7 cellular contexts compared by ENCODE assay signal in the genomic region with DNA sequence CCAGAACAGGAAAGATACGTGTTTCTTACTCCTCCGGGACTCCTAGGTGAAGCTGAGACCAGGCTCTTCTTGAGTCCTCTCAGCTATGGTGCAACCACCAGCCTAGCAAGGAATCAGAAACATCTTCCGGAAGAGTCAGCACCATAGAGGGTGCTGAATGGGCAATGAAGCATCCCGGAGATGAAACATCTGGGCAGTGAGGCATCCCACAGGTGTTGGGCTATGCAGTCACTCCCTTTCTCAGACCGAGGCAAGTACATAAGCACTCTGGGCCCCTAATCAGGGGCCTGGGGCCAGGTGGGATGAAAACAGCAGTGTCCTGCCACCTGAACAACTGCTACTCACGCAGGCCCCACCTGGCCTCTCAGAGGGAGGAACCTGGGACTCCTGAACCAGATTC. TPM values are rescaled to one million over a fixed set of nuclear protein-coding genes. Genes with fewer than 3 reads are reported as not detected.
A peak's percentile ranks its signal among the peaks of the same experiment; 100 is the strongest.
DNase-seq lines count a peak whose midpoint lies in the region; ATAC-seq and TF ChIP-seq lines count a peak whose summit lies in the region.

No MANE protein-coding gene starts in this region.

- peaks cover 28% of the 10 kb centered on the region for H3K36me3 Mint-ChIP-seq in activated CD4-positive, alpha-beta memory T cell treated with anti-CD3 and anti-CD28 coated beads, Interleukin-2, amount 10 ng/mL, durations not matched to agents 7 days and 5 days (ENCODE audit: low read depth)
- H3K36me3 Mint-ChIP-seq in type B pancreatic cell, result peaks cover 25% of the 10 kb centered on the region

- H3K27ac ChIP-seq in iPS-20b (ENCODE audit: low read length), result no peak overlapping the region

- POLR2A ChIA-PET in activated CD4-positive, alpha-beta memory T cell treated with anti-CD3 and anti-CD28 coated beads, Interleukin-2, amount 10 ng/mL, durations not matched to agents 7 days and 5 days (lab: Charles Lee), result interaction anchor here (2.0 to 6.6 kb wide), 7 partner anchors 9 to 44 kb away, joined by 5 to 127 read pairs (median 19); partner anchors contain the start of genes DUSP28 and RNPEPL1

- CTCF ChIA-PET in activated CD4-positive, alpha-beta memory T cell treated with anti-CD3 and anti-CD28 coated beads, Interleukin-2, amount 10 ng/mL, durations not matched to agents 7 days and 5 days (lab: Charles Lee), result interaction anchor here (1.6 to 7.0 kb wide), 4 partner anchors 19 to 71 kb away, joined by 5 to 98 read pairs (median 24); no protein-coding TSS in a partner anchor

- no peaks in the 10 kb centered on the region for H3K36me3 ChIP-seq in iPS-20b (ENCODE audit: insufficient read depth, low read depth, low read length)

- peak overlapping the region; percentile 92; the same call in 1 of the 2 replicates for H3K9ac ChIP-seq in iPS-20b (ENCODE audit: low read depth, low read length)

- H3K27me3 Mint-ChIP-seq in activated CD4-positive, alpha-beta memory T cell treated with anti-CD3 and anti-CD28 coated beads, Interleukin-2, amount 10 ng/mL, durations not matched to agents 7 days and 5 days, result no peaks in the 10 kb centered on the region
- no peaks in the 10 kb centered on the region for H3K27me3 Mint-ChIP-seq in type B pancreatic cell

- peak overlapping the region; percentile 55 for H3K27ac Mint-ChIP-seq in activated CD4-positive, alpha-beta memory T cell treated with anti-CD3 and anti-CD28 coated beads, Interleukin-2, amount 10 ng/mL, durations not matched to agents 7 days and 5 days
- H3K27ac Mint-ChIP-seq in type B pancreatic cell, result peak overlapping the region; percentile 48

- peak overlapping the region; percentile 97 for H3K4me3 ChIP-seq in iPS-20b (ENCODE audit: low read length)

- TF ChIP-seq CTCF in type B pancreatic cell (conservative IDR thresholded peaks at IDR 0.05), result no peak

- H3K9me3 Mint-ChIP-seq in activated CD4-positive, alpha-beta memory T cell treated with anti-CD3 and anti-CD28 coated beads, Interleukin-2, amount 10 ng/mL, durations not matched to agents 7 days and 5 days, result no peaks in the 10 kb centered on the region
- no peaks in the 10 kb centered on the region for H3K9me3 Mint-ChIP-seq in type B pancreatic cell

- H3K9me3 ChIP-seq in iPS-20b (ENCODE audit: insufficient read depth, low read depth, low read length), result no peaks in the 10 kb centered on the region

- peaks cover 63% of the 10 kb centered on the region for H3K4me1 Mint-ChIP-seq in activated CD4-positive, alpha-beta memory T cell treated with anti-CD3 and anti-CD28 coated beads, Interleukin-2, amount 10 ng/mL, durations not matched to agents 7 days and 5 days
- peaks cover 36% of the 10 kb centered on the region for H3K4me1 Mint-ChIP-seq in type B pancreatic cell (ENCODE audit: unreplicated experiment)

- H3K4me3 Mint-ChIP-seq in activated CD4-positive, alpha-beta memory T cell treated with anti-CD3 and anti-CD28 coated beads, Interleukin-2, amount 10 ng/mL, durations not matched to agents 7 days and 5 days, result peak overlapping the region; percentile 84
- peak overlapping the region; percentile 98 for H3K4me3 Mint-ChIP-seq in type B pancreatic cell

- H3K27me3 ChIP-seq in iPS-20b (ENCODE audit: insufficient read depth, low read length), result no peaks in the 10 kb centered on the region

- intact Hi-C loops in sciatic nerve (cut with DNase I), result no loop called here

- ATAC-seq in GM19025 (IDR thresholded peaks at IDR 0.05; ENCODE audit: low read depth, unreplicated experiment) (peak; percentile 8), HG03045 (IDR thresholded peaks at IDR 0.05; ENCODE audit: unreplicated experiment) (peak; percentile 14), sciatic nerve (no peak)

- peaks cover 15% of the 10 kb centered on the region for H3K4me1 ChIP-seq in iPS-20b (ENCODE audit: insufficient read depth, low read length)

- no peak for DNase-seq in activated CD4-positive, alpha-beta memory T cell treated with anti-CD3 and anti-CD28 coated beads, Interleukin-2, amount 10 ng/mL, durations not matched to agents 7 days and 5 days
- DNase-seq in type B pancreatic cell (ENCODE audit: extremely low spot score, unreplicated experiment), result no peak
- DNase-seq in mesenteric fat pad (ENCODE audit: low spot score), result no peak
- DNase-seq in sciatic nerve (ENCODE audit: low spot score), result no peak

RNA-seq across cellular contexts. Expression of gene CAPN10, which starts 1.4 kb away (rescaled TPM):
- 10 to 100 TPM; 52.3 to 53.1 TPM for total RNA-seq in activated CD4-positive, alpha-beta memory T cell treated with anti-CD3 and anti-CD28 coated beads, Interleukin-2, amount 10 ng/mL, durations not matched to agents 7 days and 5 days
- 36.3 and 55.2 TPM in 2 replicates for total RNA-seq in type B pancreatic cell (ENCODE audit: low replicate concordance)
- total RNA-seq in mesenteric fat pad, result 18.2 TPM
- total RNA-seq in sciatic nerve, result 37.2 TPM

RNA-seq across cellular contexts. Expression of gene RNPEPL1, which starts 16.8 kb away (rescaled TPM):
- 100 to 1,000 TPM; 135 to 144 TPM for total RNA-seq in activated CD4-positive, alpha-beta memory T cell treated with anti-CD3 and anti-CD28 coated beads, Interleukin-2, amount 10 ng/mL, durations not matched to agents 7 days and 5 days
- total RNA-seq in type B pancreatic cell (ENCODE audit: low replicate concordance), result 40.5 and 66.4 TPM in 2 replicates
- 69.9 TPM for total RNA-seq in mesenteric fat pad
- 38.8 TPM for total RNA-seq in sciatic nerve

RNA-seq across cellular contexts. Expression of gene DUSP28, which starts 24.9 kb away (rescaled TPM):
- total RNA-seq in activated CD4-positive, alpha-beta memory T cell treated with anti-CD3 and anti-CD28 coated beads, Interleukin-2, amount 10 ng/mL, durations not matched to agents 7 days and 5 days, result 1 to 10 TPM; 7.9 to 9.3 TPM
- total RNA-seq in type B pancreatic cell (ENCODE audit: low replicate concordance) (4.3 and 6.4 TPM in 2 replicates), mesenteric fat pad (3.8 TPM), sciatic nerve (4.5 TPM)

RNA-seq across cellular contexts. Expression of gene ANKMY1, which starts 27.3 kb away (rescaled TPM):
- 10 to 100 TPM; 28.2 to 31.5 TPM for total RNA-seq in activated CD4-positive, alpha-beta memory T cell treated with anti-CD3 and anti-CD28 coated beads, Interleukin-2, amount 10 ng/mL, durations not matched to agents 7 days and 5 days
- total RNA-seq in type B pancreatic cell (ENCODE audit: low replicate concordance) (13.4 and 16.8 TPM in 2 replicates), mesenteric fat pad (11.4 TPM), sciatic nerve (30.7 TPM)

RNA-seq across cellular contexts. Expression of gene GPR35, which starts 40.2 kb away (rescaled TPM):
- total RNA-seq in activated CD4-positive, alpha-beta memory T cell treated with anti-CD3 and anti-CD28 coated beads, Interleukin-2, amount 10 ng/mL, durations not matched to agents 7 days and 5 days, result 1 to 10 TPM; 5.2 to 5.7 TPM
- total RNA-seq in type B pancreatic cell (ENCODE audit: low replicate concordance), result 3.6 and 3.9 TPM in 2 replicates
- 1.9 TPM for total RNA-seq in mesenteric fat pad
- 3.2 TPM for total RNA-seq in sciatic nerve
